ENCODE assay signal across 1 cellular context in the genomic region with DNA sequence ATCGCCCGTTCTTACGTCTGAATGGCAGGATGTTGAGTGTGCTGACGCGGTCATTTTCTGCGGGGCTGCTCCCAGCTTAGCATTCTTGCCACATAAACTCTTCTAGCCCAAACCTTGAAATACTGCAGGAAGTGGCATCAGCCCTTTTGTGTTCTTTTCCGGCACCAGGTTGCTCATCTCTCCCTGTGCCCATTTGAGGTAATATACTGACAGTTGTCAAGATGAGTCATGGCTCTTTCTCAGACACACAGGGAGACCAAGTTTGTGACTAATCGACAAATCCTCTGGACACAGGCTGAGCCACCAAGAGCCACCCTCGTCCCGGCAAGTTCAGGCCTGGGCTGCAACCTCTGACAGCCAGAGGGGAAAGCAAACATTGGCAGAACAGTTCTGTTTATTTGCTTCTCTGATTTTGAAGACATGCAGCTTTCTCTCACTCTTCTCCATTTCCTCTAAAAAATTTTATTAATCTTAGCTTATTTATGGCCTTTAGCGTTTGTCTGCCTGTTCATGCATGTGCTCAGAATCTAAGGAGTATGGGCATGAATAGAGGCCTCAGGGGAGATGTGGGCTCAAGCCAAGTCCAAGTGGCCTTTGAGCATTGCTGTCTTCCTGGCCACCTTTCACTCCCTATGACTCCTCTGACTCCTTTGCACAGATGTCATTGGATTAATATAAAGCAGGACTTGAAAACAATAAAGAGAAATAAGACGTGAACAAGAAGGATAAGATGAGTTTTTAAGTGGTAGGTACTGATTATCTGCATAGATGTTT.
TF ChIP-seq lines count a peak whose summit lies in the region.

No MANE protein-coding gene starts in this region.

TF ChIP-seq in SK-N-SH treated with all-trans-retinoic acid at 6 μM for 48 hours, 23 proteins besides CTCF, POLR2A, EP300 and RAD21 (continued from another document):
- TF ChIP-seq, protein P1, sequence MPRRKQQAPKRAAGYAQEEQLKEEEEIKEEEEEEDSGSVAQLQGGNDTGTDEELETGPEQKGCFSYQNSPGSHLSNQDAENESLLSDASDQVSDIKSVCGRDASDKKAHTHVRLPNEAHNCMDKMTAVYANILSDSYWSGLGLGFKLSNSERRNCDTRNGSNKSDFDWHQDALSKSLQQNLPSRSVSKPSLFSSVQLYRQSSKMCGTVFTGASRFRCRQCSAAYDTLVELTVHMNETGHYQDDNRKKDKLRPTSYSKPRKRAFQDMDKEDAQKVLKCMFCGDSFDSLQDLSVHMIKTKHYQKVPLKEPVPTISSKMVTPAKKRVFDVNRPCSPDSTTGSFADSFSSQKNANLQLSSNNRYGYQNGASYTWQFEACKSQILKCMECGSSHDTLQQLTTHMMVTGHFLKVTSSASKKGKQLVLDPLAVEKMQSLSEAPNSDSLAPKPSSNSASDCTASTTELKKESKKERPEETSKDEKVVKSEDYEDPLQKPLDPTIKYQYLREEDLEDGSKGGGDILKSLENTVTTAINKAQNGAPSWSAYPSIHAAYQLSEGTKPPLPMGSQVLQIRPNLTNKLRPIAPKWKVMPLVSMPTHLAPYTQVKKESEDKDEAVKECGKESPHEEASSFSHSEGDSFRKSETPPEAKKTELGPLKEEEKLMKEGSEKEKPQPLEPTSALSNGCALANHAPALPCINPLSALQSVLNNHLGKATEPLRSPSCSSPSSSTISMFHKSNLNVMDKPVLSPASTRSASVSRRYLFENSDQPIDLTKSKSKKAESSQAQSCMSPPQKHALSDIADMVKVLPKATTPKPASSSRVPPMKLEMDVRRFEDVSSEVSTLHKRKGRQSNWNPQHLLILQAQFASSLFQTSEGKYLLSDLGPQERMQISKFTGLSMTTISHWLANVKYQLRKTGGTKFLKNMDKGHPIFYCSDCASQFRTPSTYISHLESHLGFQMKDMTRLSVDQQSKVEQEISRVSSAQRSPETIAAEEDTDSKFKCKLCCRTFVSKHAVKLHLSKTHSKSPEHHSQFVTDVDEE (CRISPR knock-in tag; IDR thresholded peaks at IDR 0.05), result no peak
TF ChIP-seq in SK-N-SH treated with all-trans-retinoic acid at 6 μM for 48 hours: peak in this region for 0.
